Comparison of ENCODE assay signal across 9 cellular contexts in the genomic region with DNA sequence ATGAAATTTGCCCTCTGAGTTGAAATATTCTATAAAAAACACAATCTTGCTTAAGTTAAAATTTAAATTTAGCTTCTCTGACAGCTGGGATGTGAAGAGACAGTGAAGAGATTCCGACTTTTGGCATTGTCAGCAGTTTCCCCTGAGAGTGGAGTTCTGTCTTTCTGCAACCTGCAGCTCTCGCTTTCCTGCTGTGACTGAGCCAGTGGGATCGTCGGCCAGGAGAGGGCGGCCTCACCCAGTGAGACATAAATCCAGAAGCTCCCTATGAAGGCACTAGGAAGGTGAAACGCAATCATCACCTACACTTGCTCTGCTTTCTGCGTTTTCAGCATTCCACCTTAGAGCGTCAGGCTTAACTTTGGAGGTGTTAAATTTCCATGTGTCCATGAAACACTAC.
A peak's percentile ranks its signal among the peaks of the same experiment; 100 is the strongest.
DNase-seq lines count a peak whose midpoint lies in the region; FAIRE-seq and TF ChIP-seq lines count a peak whose summit lies in the region.
"Had no signal": no experiment of that assay in that cellular context is flagged by ENCODE, and none has a peak within 500 bp of the region (broad histone marks: within the 10 kb centered on the region; RNA-seq: fewer than 3 reads in every experiment).

No MANE protein-coding gene starts in this region.

- H3K36me3 Mint-ChIP-seq in nephron progenitor cell (ENCODE audit: low read depth): no peaks in the 10 kb centered on the region

- H3K36me3 ChIP-seq in bronchial epithelial cell (ENCODE audit: control insufficient read depth, insufficient read depth, low read length): no peaks in the 10 kb centered on the region

- H3K9me3 Mint-ChIP-seq in nephron progenitor cell: no peaks in the 10 kb centered on the region

- H3K4me3 Mint-ChIP-seq in nephron progenitor cell: no peak overlapping the region

- peak; percentile 76 for TF ChIP-seq CTCF in bronchial epithelial cell (IDR thresholded peaks at IDR 0.05; ENCODE audit: insufficient read depth, low read length, severe bottlenecking)
- TF ChIP-seq CTCF in nephron progenitor cell (IDR thresholded peaks at IDR 0.05): peak; percentile 50

- DNase-seq in NCI-H510A treated with DMSO at 0.1 percent for 48 hours (lab: John Stamatoyannopoulos, UW) (peak; percentile 53), NCI-H510A (lab: John Stamatoyannopoulos, UW) (no peak), NCI-H146 treated with DMSO at 0.1 percent for 48 hours (lab: John Stamatoyannopoulos, UW; ENCODE audit: unreplicated experiment) (peak; percentile 88), bronchial epithelial cell (ENCODE audit: low read depth) (peak; percentile 56), nephron progenitor cell (peak; percentile 60), LoVo (ENCODE audit: low spot score) (no peak)
- DNase-seq in activated naive CD4-positive, alpha-beta T cell (lab: John Stamatoyannopoulos, UW): no peak
- no peak for DNase-seq in activated naive CD4-positive, alpha-beta T cell treated with Interleukin-2 at 50 U/mL for 16 hours

- H3K4me3 ChIP-seq in bronchial epithelial cell (ENCODE audit: low read depth, low read length): no peak overlapping the region
- H3K4me3 ChIP-seq: skin epidermis had no signal

- peaks cover 6% of the 10 kb centered on the region for H3K4me1 Mint-ChIP-seq in nephron progenitor cell

- H3K27me3 ChIP-seq in bronchial epithelial cell (ENCODE audit: control insufficient read depth, insufficient read depth, low read length): no peaks in the 10 kb centered on the region

- H3K27ac Mint-ChIP-seq in nephron progenitor cell: no peak overlapping the region

- peaks cover 4% of the 10 kb centered on the region for H3K27me3 Mint-ChIP-seq in nephron progenitor cell (ENCODE audit: low read depth, poor library complexity)

- no peak for FAIRE-seq in bronchial epithelial cell (lab: Jason Lieb, UNC)

Comparison
In these comparisons a context has a peak if more than half of its experiments do, and no peak if none do; other contexts are left out.
1. DNase-seq: peak in NCI-H510A treated with DMSO at 0.1 percent for 48 hours (single experiment), NCI-H146 treated with DMSO at 0.1 percent for 48 hours (single experiment), bronchial epithelial cell (single experiment) and nephron progenitor cell (single experiment); none in NCI-H510A (single experiment), LoVo (single experiment), activated naive CD4-positive, alpha-beta T cell (0 of 4) and activated naive CD4-positive, alpha-beta T cell treated with Interleukin-2 at 50 U/mL for 16 hours (single experiment).